ENCODE assay signal across 1 cellular context in the genomic region with DNA sequence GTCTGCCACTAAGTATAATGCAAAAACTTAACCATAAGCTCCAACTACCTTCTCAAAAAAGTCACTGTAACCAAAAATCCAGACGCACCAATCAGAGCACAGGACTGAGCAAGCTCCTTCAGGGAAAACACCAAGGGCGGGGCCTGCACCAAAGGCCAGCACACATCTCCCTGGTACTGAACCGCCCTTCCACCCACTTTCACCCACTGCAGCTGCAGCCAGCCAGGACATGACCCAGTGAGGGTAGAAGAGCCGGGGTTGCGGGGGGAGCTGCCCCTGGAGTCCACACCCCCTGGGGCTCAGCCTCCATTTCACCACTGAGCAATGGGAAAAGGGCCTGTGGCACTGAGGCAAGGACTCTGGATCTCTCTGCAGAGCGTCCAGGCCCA.
TF ChIP-seq lines count a peak whose summit lies in the region.

No MANE protein-coding gene starts in this region.

TF ChIP-seq in H1, 55 proteins besides CTCF, POLR2A, EP300 and RAD21:
- TF ChIP-seq TEAD4 (IDR thresholded peaks at IDR 0.05; ENCODE audit: low read depth, low read length) (no peak), MAFK (IDR thresholded peaks at IDR 0.05; ENCODE audit: low read depth, low read length) (no peak), SRF (IDR thresholded peaks at IDR 0.05; ENCODE audit: low read depth, low read length) (no peak), CTBP2 (IDR thresholded peaks at IDR 0.05; ENCODE audit: borderline replicate concordance, insufficient read depth, insufficient read length, low read length) (no peak), KDM4A (IDR thresholded peaks at IDR 0.05; ENCODE audit: low read depth, low read length, severe bottlenecking) (no peak), TCF12 (IDR thresholded peaks at IDR 0.05; ENCODE audit: low read depth, low read length) (no peak), HDAC6 (IDR thresholded peaks at IDR 0.05; ENCODE audit: low read depth, low read length) (no peak), JUN (IDR thresholded peaks at IDR 0.05; ENCODE audit: low read depth, low read length) (no peak), HDAC2 (IDR thresholded peaks at IDR 0.05; ENCODE audit: borderline replicate concordance in 1 of 2, low read depth in 2 of 2, low read length in 2 of 2) (no peak), CHD7 (IDR thresholded peaks at IDR 0.05; ENCODE audit: insufficient replicate concordance, low read length) (no peak), RFX5 (IDR thresholded peaks at IDR 0.05; ENCODE audit: borderline replicate concordance, low read depth, low read length) (no peak), BRCA1 (IDR thresholded peaks at IDR 0.05; ENCODE audit: low read depth, low read length) (no peak), CHD1 (IDR thresholded peaks at IDR 0.05; ENCODE audit: low read depth, low read length) (no peak), SIN3A (conservative IDR thresholded peaks at IDR 0.05 in 1 of 2, IDR thresholded peaks at IDR 0.05 in 1 of 2; ENCODE audit: low read depth in 1 of 2, low read length in 2 of 2) (no peak), ZNF274 (IDR thresholded peaks at IDR 0.05; ENCODE audit: borderline replicate concordance, extremely low read depth, low read length) (no peak)
